ENCODE assay signal across 8 cellular contexts in genomic region chr2:112031916-112032582, GRCh38. TPM values are rescaled to one million over a fixed set of nuclear protein-coding genes. Genes with fewer than 3 reads are reported as not detected.
DNase-seq lines count a peak whose midpoint lies in the region; ATAC-seq and TF ChIP-seq lines count a peak whose summit lies in the region.

No MANE protein-coding gene starts in this region.

- no peaks in the 10 kb centered on the region for H3K27me3 ChIP-seq in HAP-1 (ENCODE audit: low read depth)
- no peaks in the 10 kb centered on the region for H3K27me3 ChIP-seq in RWPE2 (ENCODE audit: insufficient read depth, poor library complexity, severe bottlenecking)
- H3K27me3 ChIP-seq in left ventricle myocardium inferior (ENCODE audit: low read depth) = no peaks in the 10 kb centered on the region
- H3K27me3 ChIP-seq in skeletal muscle satellite cell (ENCODE audit: control insufficient read depth, insufficient read depth, low read length) = peaks cover 19% of the 10 kb centered on the region

- ATAC-seq in RWPE2 (ENCODE audit: low read depth) = peak; percentile 43; the same call in 2 of the 3 replicates
- no peak for ATAC-seq in GM18520 (IDR thresholded peaks at IDR 0.05; ENCODE audit: unreplicated experiment)
- ATAC-seq in HG03280 (IDR thresholded peaks at IDR 0.05; ENCODE audit: unreplicated experiment) = no peak

- in situ Hi-C loops in HAP-1 (cut with MboI; ENCODE audit: low sequenced_read_pairs) (no loop called here), GM13976 (cut with MboI; ENCODE audit: low sequenced_read_pairs, unreplicated experiment) (no loop called here)

- H3K4me2 ChIP-seq in skeletal muscle satellite cell (ENCODE audit: low read length) = peak overlapping the region; percentile 19

- H3K27ac ChIP-seq in RWPE2 (ENCODE audit: poor library complexity, severe bottlenecking) (peak overlapping the region; percentile 39), left ventricle myocardium inferior (replicated peaks) (peak overlapping the region; percentile 43)

- no peaks in the 10 kb centered on the region for H3K9me3 ChIP-seq in HAP-1
- H3K9me3 ChIP-seq in RWPE2 (ENCODE audit: severe bottlenecking) = no peaks in the 10 kb centered on the region
- no peaks in the 10 kb centered on the region for H3K9me3 ChIP-seq in left ventricle myocardium inferior (replicated peaks)
- no peaks in the 10 kb centered on the region for H3K9me3 ChIP-seq in skeletal muscle satellite cell (replicated peaks; ENCODE audit: low read length)

- H3K4me1 ChIP-seq in HAP-1 = peaks cover 6% of the 10 kb centered on the region
- peaks cover 21% of the 10 kb centered on the region for H3K4me1 ChIP-seq in RWPE2 (ENCODE audit: insufficient read depth, poor library complexity, severe bottlenecking)
- peaks cover 11% of the 10 kb centered on the region for H3K4me1 ChIP-seq in left ventricle myocardium inferior
- peaks cover 11% of the 10 kb centered on the region for H3K4me1 ChIP-seq in skeletal muscle satellite cell (ENCODE audit: control insufficient read depth, insufficient read depth, low read length)

- no peak overlapping the region for H3K4me3 ChIP-seq in HAP-1
- H3K4me3 ChIP-seq in RWPE2 (ENCODE audit: severe bottlenecking) = no peak overlapping the region
- no peak overlapping the region for H3K4me3 ChIP-seq in left ventricle myocardium inferior
- no peak overlapping the region for H3K4me3 ChIP-seq in skeletal muscle satellite cell (ENCODE audit: low read length)

- no peak for TF ChIP-seq CTCF in RWPE2 (IDR thresholded peaks at IDR 0.05; ENCODE audit: poor library complexity, severe bottlenecking)
- no peak for TF ChIP-seq CTCF in left ventricle myocardium inferior (IDR thresholded peaks at IDR 0.05; ENCODE audit: borderline replicate concordance)
- no peak for TF ChIP-seq CTCF in GM13976 (IDR thresholded peaks at IDR 0.05; ENCODE audit: borderline replicate concordance, control extremely low read depth, extremely low read depth, insufficient read depth, missing control alignments)

- H3K9ac ChIP-seq in skeletal muscle satellite cell (ENCODE audit: low read depth, low read length) = no peak overlapping the region

- DNase-seq in HAP-1 (ENCODE audit: low spot score in 2 of 2) (peak; percentile 35 to 47), RWPE2 (ENCODE audit: low spot score) (no peak), left ventricle myocardium inferior (no peak), NCI-H345 treated with DMSO at 0.1 percent for 48 hours (lab: John Stamatoyannopoulos, UW; ENCODE audit: unreplicated experiment) (no peak), GM13976 (ENCODE audit: low spot score) (no peak)

- H3K36me3 ChIP-seq in HAP-1 (replicated peaks) (no peaks in the 10 kb centered on the region), RWPE2 (ENCODE audit: low read depth) (no peaks in the 10 kb centered on the region), left ventricle myocardium inferior (peaks cover 5% of the 10 kb centered on the region), skeletal muscle satellite cell (ENCODE audit: insufficient read depth, low read length) (no peaks in the 10 kb centered on the region)

- intact Hi-C loops in left ventricle myocardium inferior (cut with micrococcal nuclease) = no loop called here

RNA-seq across cellular contexts. Expression of gene TMEM87B, which starts 23.0 kb away (rescaled TPM):
- total RNA-seq in left ventricle myocardium inferior = 5.7 TPM
- total RNA-seq in skeletal muscle satellite cell (2012; rRNA removed) = 28.0 and 34.7 TPM in 2 replicates

Comparison
In these comparisons a context has a peak if more than half of its experiments do, and no peak if none do; other contexts are left out.
1. DNase-seq: peak in HAP-1 (2 of 2); none in RWPE2 (single experiment), left ventricle myocardium inferior (single experiment), NCI-H345 treated with DMSO at 0.1 percent for 48 hours (single experiment) and GM13976 (single experiment).